ENCODE assay signal across 8 cellular contexts in the genomic region with DNA sequence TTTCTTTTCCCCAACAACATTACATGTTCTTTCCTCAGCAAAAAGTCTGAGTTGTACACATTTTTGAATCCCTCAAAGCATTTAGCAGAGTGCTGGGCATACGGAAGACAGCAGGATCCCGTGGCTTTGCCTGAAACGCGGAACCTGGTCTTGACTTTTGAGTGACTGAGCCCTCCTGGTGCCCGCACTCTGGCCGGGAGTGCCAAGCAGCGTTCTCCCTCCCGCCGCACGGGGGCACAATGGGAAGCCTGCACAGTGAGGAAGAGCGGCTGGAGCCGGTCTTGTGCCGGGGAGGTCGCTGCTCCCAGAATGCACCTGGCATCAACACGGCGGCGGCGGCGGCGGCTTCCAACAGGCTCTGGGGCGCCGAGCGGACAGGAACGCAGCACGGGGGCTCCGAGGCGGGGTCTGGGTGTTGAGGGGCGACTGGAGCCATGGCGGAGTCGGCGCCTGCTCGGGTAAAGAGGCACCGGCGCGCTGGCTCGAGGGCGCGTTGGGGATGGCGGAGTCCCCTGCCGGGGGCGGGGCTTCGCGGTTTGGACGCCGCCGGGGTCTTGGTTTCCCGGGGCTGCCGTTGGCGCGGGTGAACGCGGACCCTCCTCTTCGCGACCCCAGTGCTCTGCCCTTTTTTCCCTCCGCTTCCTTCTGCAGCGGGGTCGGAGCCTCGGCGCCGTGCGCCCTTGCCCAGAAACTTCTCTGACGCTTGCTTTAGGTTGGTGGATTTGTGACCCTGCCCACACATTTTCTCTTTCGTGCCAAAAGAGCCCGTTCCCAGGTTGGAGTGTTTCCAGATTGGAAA. TPM values are rescaled to one million over a fixed set of nuclear protein-coding genes. Genes with fewer than 3 reads are reported as not detected.
DNase-seq lines count a peak whose midpoint lies in the region; ATAC-seq and TF ChIP-seq lines count a peak whose summit lies in the region.

A gene (plus strand): TSS at position 307 of the 799 bp plus-strand sequence. CDS start 128 bp downstream, at position 435.

- peaks cover 21% of the 10 kb centered on the region for H3K4me1 ChIP-seq in OCI-LY1 (ENCODE audit: insufficient read depth, low read length, severe bottlenecking)

- TF ChIP-seq CTCF in OCI-LY1 (IDR thresholded peaks at IDR 0.05; ENCODE audit: low read length) (peak; percentile 98), epithelial cell of esophagus (IDR thresholded peaks at IDR 0.05; ENCODE audit: insufficient read depth, low read depth, low read length, missing control alignments) (peak; percentile 86)

- H3F3A ChIP-seq in OCI-LY1 (ENCODE audit: insufficient read depth, low read length) = no peaks in the 10 kb centered on the region

- peak within 1 kb of the TSS; percentile 65; the same call in 1 of the 2 replicates for H2AFZ ChIP-seq in OCI-LY1 (ENCODE audit: low read length)

- H4K20me1 ChIP-seq in OCI-LY1 (ENCODE audit: insufficient read depth, low read length) = no peaks in the 10 kb centered on the region

- H3K9ac ChIP-seq in OCI-LY1 (ENCODE audit: low read length) = peak within 1 kb of the TSS; percentile 77

- H3K4me2 ChIP-seq in OCI-LY1 (ENCODE audit: low read length) = peak within 1 kb of the TSS; percentile 84

- peak; percentile 99 for ATAC-seq in GM21515 (IDR thresholded peaks at IDR 0.05; ENCODE audit: unreplicated experiment)

- H3K9me3 ChIP-seq in OCI-LY1 (ENCODE audit: low read length) = peaks cover 9% of the 10 kb centered on the region

- H3K9me2 ChIP-seq in OCI-LY1 (ENCODE audit: low read depth, low read length) = no peaks in the 10 kb centered on the region

- peak within 1 kb of the TSS; percentile 82 for H3K4me3 ChIP-seq in OCI-LY1 (ENCODE audit: low read depth, low read length, poor library complexity, severe bottlenecking)
- H3K4me3 ChIP-seq in epithelial cell of esophagus (ENCODE audit: low read length) = peak within 1 kb of the TSS; percentile 98

- H3K27ac ChIP-seq in OCI-LY1 (ENCODE audit: low read depth, low read length, poor library complexity, severe bottlenecking) = no peak within 1 kb of the TSS

- DNase-seq in DMS 273 treated with DMSO at 0.1 percent for 48 hours (lab: John Stamatoyannopoulos, UW) (peak; percentile 99), HuH-7.5 (ENCODE audit: low spot score) (peak; percentile 97), epithelial cell of esophagus (ENCODE audit: low read depth) (peak; percentile 94), mucosa of gallbladder (ENCODE audit: low spot score) (peak; percentile 91)
- peak; percentile 88 for DNase-seq in activated CD8-positive, alpha-beta memory T cell treated with anti-CD3 and anti-CD28 coated beads, Interleukin-2, amount 50 U/mL, for 4 hours
- peak; percentile 78 to 80 for DNase-seq in stimulated activated CD8-positive, alpha-beta memory T cell treated with anti-CD3 and anti-CD28 coated beads, Interleukin-4, amount 100 ng/mL, for 4 hours (ENCODE audit: low read depth in 2 of 2, low spot score in 1 of 2)

- peaks cover 30% of the 10 kb centered on the region for H3K79me2 ChIP-seq in OCI-LY1 (ENCODE audit: insufficient read depth, low read length)

- peaks cover 15% of the 10 kb centered on the region for H3K36me3 ChIP-seq in OCI-LY1 (ENCODE audit: insufficient read depth, low read length)

- peaks cover 15% of the 10 kb centered on the region; the same call in 1 of the 2 replicates for H3K27me3 ChIP-seq in OCI-LY1 (ENCODE audit: insufficient read depth, low read length)

RNA-seq across cellular contexts. Expression of the gene that starts here (rescaled TPM):
- total RNA-seq in mucosa of gallbladder = 11.7 TPM
